Comparison of ENCODE assay signal across 12 cellular contexts in genomic region chr9:115923903-115924668, GRCh38.
A peak's percentile ranks its signal among the peaks of the same experiment; 100 is the strongest.
DNase-seq lines count a peak whose midpoint lies in the region; FAIRE-seq and TF ChIP-seq lines count a peak whose summit lies in the region.
"Had no signal": no experiment of that assay in that cellular context is flagged by ENCODE, and none has a peak within 500 bp of the region (broad histone marks: within the 10 kb centered on the region; RNA-seq: fewer than 3 reads in every experiment).

No MANE protein-coding gene starts in this region.

- H3K9ac ChIP-seq in adipocyte (ENCODE audit: low read length): no peak overlapping the region

- peak overlapping the region; percentile 56 for H3K27ac Mint-ChIP-seq in HFFc6
- H3K27ac Mint-ChIP-seq in activated T-helper 2 cell treated with anti-CD3 and anti-CD28 coated beads, Interferon-gamma antibody, Interleukin-2, Interleukin-4, amounts not matched to agents 10 μg/mL and 5 μg/mL and 100 μg/mL, durations not matched to agents 14 hours and 24 hours and 36 hours: no peak overlapping the region
- no peak overlapping the region for H3K27ac Mint-ChIP-seq in Calu3 (ENCODE audit: unreplicated experiment)
- H3K27ac Mint-ChIP-seq: nephron, T-cell had no signal

- H3K4me1 ChIP-seq in adipocyte (ENCODE audit: control insufficient read depth, insufficient read depth, low read length): peaks cover 8% of the 10 kb centered on the region
- H3K4me1 ChIP-seq in left ventricle myocardium inferior: peaks cover 15% of the 10 kb centered on the region
- H3K4me1 ChIP-seq in small intestine (ENCODE audit: control insufficient read depth in 2 of 2, insufficient read depth in 1 of 2, low read depth in 1 of 2, low read length in 1 of 2): no peaks in the 10 kb centered on the region

- H3K36me3 Mint-ChIP-seq in HFFc6 (ENCODE audit: low read depth) (no peaks in the 10 kb centered on the region), Calu3 (ENCODE audit: insufficient read depth, unreplicated experiment) (no peaks in the 10 kb centered on the region)
- no peaks in the 10 kb centered on the region for H3K36me3 Mint-ChIP-seq in activated T-helper 2 cell treated with anti-CD3 and anti-CD28 coated beads, Interferon-gamma antibody, Interleukin-2, Interleukin-4, amounts not matched to agents 10 μg/mL and 5 μg/mL and 100 μg/mL, durations not matched to agents 14 hours and 24 hours and 36 hours (ENCODE audit: low read depth)
- H3K36me3 Mint-ChIP-seq: T-cell had no signal

- H3K9me3 Mint-ChIP-seq in HFFc6 (no peaks in the 10 kb centered on the region), Calu3 (ENCODE audit: low read depth, unreplicated experiment) (peaks cover 5% of the 10 kb centered on the region)
- H3K9me3 Mint-ChIP-seq in activated T-helper 2 cell treated with anti-CD3 and anti-CD28 coated beads, Interferon-gamma antibody, Interleukin-2, Interleukin-4, amounts not matched to agents 10 μg/mL and 5 μg/mL and 100 μg/mL, durations not matched to agents 14 hours and 24 hours and 36 hours: peaks cover 11% of the 10 kb centered on the region

- H3K27me3 Mint-ChIP-seq in HFFc6 (ENCODE audit: insufficient read depth): no peaks in the 10 kb centered on the region; the same call in none of the 2 replicates
- H3K27me3 Mint-ChIP-seq in activated T-helper 2 cell treated with anti-CD3 and anti-CD28 coated beads, Interferon-gamma antibody, Interleukin-2, Interleukin-4, amounts not matched to agents 10 μg/mL and 5 μg/mL and 100 μg/mL, durations not matched to agents 14 hours and 24 hours and 36 hours (ENCODE audit: low read depth): no peaks in the 10 kb centered on the region
- no peaks in the 10 kb centered on the region for H3K27me3 Mint-ChIP-seq in Calu3 (ENCODE audit: unreplicated experiment)
- H3K27me3 Mint-ChIP-seq: T-cell had no signal

- H3K4me3 Mint-ChIP-seq in HFFc6: peak overlapping the region; percentile 49
- no peak overlapping the region for H3K4me3 Mint-ChIP-seq in activated T-helper 2 cell treated with anti-CD3 and anti-CD28 coated beads, Interferon-gamma antibody, Interleukin-2, Interleukin-4, amounts not matched to agents 10 μg/mL and 5 μg/mL and 100 μg/mL, durations not matched to agents 14 hours and 24 hours and 36 hours (ENCODE audit: low read depth)
- no peak overlapping the region for H3K4me3 Mint-ChIP-seq in Calu3 (ENCODE audit: low read depth, unreplicated experiment)
- H3K4me3 Mint-ChIP-seq: nephron, T-cell had no signal

- 45 to 65% (median 62%) methylated on average over 5 of the region's 5 CpGs for WGBS in small intestine, 3 donors

- no TSS peak for BruUV-seq in Calu3 (replicated peaks; lab: Mats Ljungman, UMichigan)

- FAIRE-seq in small intestine (lab: Jason Lieb, UNC): no peak

- H3K4me3 ChIP-seq in adipocyte (ENCODE audit: low read length) (no peak overlapping the region), left ventricle myocardium inferior (no peak overlapping the region), small intestine (ENCODE audit: low read depth in 1 of 2, low read length in 2 of 2) (no peak overlapping the region)

- CTCF ChIA-PET in Calu3 (lab: Charles Lee): no interaction called here

- peak overlapping the region; percentile 73 for H3K27ac ChIP-seq in left ventricle myocardium inferior (replicated peaks)
- peak overlapping the region in 1 of 2 donors; percentile 47 for H3K27ac ChIP-seq in small intestine (ENCODE audit: low read depth in 1 of 2, low read length in 1 of 2)

- DNase-seq in HFFc6 (peak; percentile 95), adipocyte (ENCODE audit: low read depth) (peak; percentile 86), left ventricle myocardium inferior (no peak), small intestine (peak; percentile 1), AML-193 (lab: John Stamatoyannopoulos, UW) (no peak), Calu3 (no peak)
- DNase-seq in activated T-helper 2 cell treated with anti-CD3 and anti-CD28 coated beads, Interferon-gamma antibody, Interleukin-2, Interleukin-4, amounts not matched to agents 10 μg/mL and 5 μg/mL and 100 μg/mL, durations not matched to agents 14 hours and 24 hours and 36 hours (ENCODE audit: low spot score): no peak
- DNase-seq: activated effector memory CD4-positive, alpha-beta T cell treated with anti-CD3 and anti-CD28 coated beads, Interleukin-2, amount 50 U/mL, for 16 hours; DND-41; NCI-H1105; T-cell had no signal

- H3K36me3 ChIP-seq in adipocyte (ENCODE audit: control insufficient read depth, insufficient read depth, low read length, severe bottlenecking) (no peaks in the 10 kb centered on the region), left ventricle myocardium inferior (no peaks in the 10 kb centered on the region), small intestine (ENCODE audit: control insufficient read depth in 2 of 2, insufficient read depth in 2 of 2, low read length in 2 of 2) (no peaks in the 10 kb centered on the region)

- H3K4me1 Mint-ChIP-seq in HFFc6 (ENCODE audit: low read depth) (peaks cover 47% of the 10 kb centered on the region), Calu3 (ENCODE audit: low read depth, unreplicated experiment) (no peaks in the 10 kb centered on the region)
- no peaks in the 10 kb centered on the region for H3K4me1 Mint-ChIP-seq in activated T-helper 2 cell treated with anti-CD3 and anti-CD28 coated beads, Interferon-gamma antibody, Interleukin-2, Interleukin-4, amounts not matched to agents 10 μg/mL and 5 μg/mL and 100 μg/mL, durations not matched to agents 14 hours and 24 hours and 36 hours (ENCODE audit: low read depth)
- H3K4me1 Mint-ChIP-seq: nephron, T-cell had no signal

- no peaks in the 10 kb centered on the region for H3K9me3 ChIP-seq in adipocyte (ENCODE audit: control insufficient read depth, low read length)
- no peaks in the 10 kb centered on the region for H3K9me3 ChIP-seq in left ventricle myocardium inferior (replicated peaks)
- no peaks in the 10 kb centered on the region for H3K9me3 ChIP-seq in small intestine (ENCODE audit: control insufficient read depth, low read depth)

- no peaks in the 10 kb centered on the region for H3K27me3 ChIP-seq in adipocyte (replicated peaks; ENCODE audit: control insufficient read depth, insufficient read depth, low read length)
- H3K27me3 ChIP-seq in left ventricle myocardium inferior (ENCODE audit: low read depth): no peaks in the 10 kb centered on the region
- H3K27me3 ChIP-seq in small intestine (ENCODE audit: control insufficient read depth in 2 of 2, insufficient read depth in 2 of 2, low read length in 2 of 2): no peaks in the 10 kb centered on the region

- TF ChIP-seq CTCF in HFFc6 (IDR thresholded peaks at IDR 0.05): no peak
- TF ChIP-seq CTCF in left ventricle myocardium inferior (IDR thresholded peaks at IDR 0.05; ENCODE audit: borderline replicate concordance): no peak
- no peak for TF ChIP-seq CTCF in Calu3 (IDR thresholded peaks at IDR 0.05; ENCODE audit: unreplicated experiment)

- intact Hi-C loops in left ventricle myocardium inferior (cut with micrococcal nuclease) (no loop called here), Calu3 (cut with micrococcal nuclease; ENCODE audit: unreplicated experiment) (no loop called here)
- intact Hi-C loops in activated T-helper 2 cell treated with anti-CD3 and anti-CD28 coated beads, Interferon-gamma antibody, Interleukin-2, Interleukin-4, amounts not matched to agents 10 μg/mL and 5 μg/mL and 100 μg/mL, durations not matched to agents 14 hours and 24 hours and 36 hours (cut with micrococcal nuclease): no loop called here

Comparison
In these comparisons a context has a peak if more than half of its experiments do, and no peak if none do; other contexts are left out.
1. DNase-seq: peak in HFFc6 (single experiment), adipocyte (single experiment) and small intestine (single experiment); none in left ventricle myocardium inferior (single experiment), activated T-helper 2 cell treated with anti-CD3 and anti-CD28 coated beads, Interferon-gamma antibody, Interleukin-2, Interleukin-4, amounts not matched to agents 10 μg/mL and 5 μg/mL and 100 μg/mL, durations not matched to agents 14 hours and 24 hours and 36 hours (single experiment), AML-193 (0 of 2) and Calu3 (single experiment).